34 cellular contexts compared by ENCODE assay signal in the genomic region with DNA sequence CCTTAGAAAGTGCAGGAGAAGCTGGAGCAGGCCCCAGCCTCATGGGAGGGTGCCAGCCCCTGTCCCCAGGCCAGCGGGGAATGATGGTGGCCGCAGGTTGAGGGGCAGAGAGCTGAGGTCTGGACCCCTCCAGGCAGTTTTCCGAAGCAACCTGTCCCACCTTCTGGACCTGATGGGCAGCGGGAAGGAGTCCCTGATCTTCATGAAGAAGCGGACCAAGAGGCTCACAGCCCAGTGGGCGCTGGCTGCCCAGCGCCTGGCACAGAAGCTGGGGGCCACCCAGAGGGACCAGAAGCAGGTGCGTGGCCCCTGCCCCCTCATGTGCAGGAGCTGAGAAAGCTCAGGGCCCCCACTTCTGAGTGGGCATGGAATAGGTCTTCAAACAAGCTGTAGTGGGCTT.
"Had no signal": no experiment of that assay in that cellular context is flagged by ENCODE, and none has a peak within 500 bp of the region (broad histone marks: within the 10 kb centered on the region; RNA-seq: fewer than 3 reads in every experiment).

No MANE protein-coding gene starts in this region.

- DNase-seq: Karpas-422, Kasumi-1, MG63, MM.1S, MV-4-11, NCI-H1048, NCI-H1092, NCI-H1092 treated with DMSO at 0.1 percent for 48 hours, NCI-H1105, NCI-H1105 treated with DMSO at 0.1 percent for 48 hours, NCI-H1417, NCI-H1417 treated with DMSO at 0.1 percent for 48 hours, NCI-H1436, NCI-H1436 treated with DMSO at 0.1 percent for 48 hours, NCI-H146, NCI-H1694, NCI-H1694 treated with DMSO at 0.1 percent for 48 hours, NCI-H187, NCI-H187 treated with DMSO at 0.1 percent for 48 hours, NCI-H1930, NCI-H2029, NCI-H2029 treated with DMSO at 0.1 percent for 48 hours, NCI-H2081, NCI-H2081 treated with DMSO at 0.1 percent for 48 hours, NCI-H2107, NCI-H2171, NCI-H2171 treated with DMSO at 0.1 percent for 48 hours, NCI-H2227 treated with DMSO at 0.1 percent for 48 hours, NCI-H226, NCI-H345, NCI-H446, NCI-H446 treated with DMSO at 0.1 percent for 48 hours, NCI-H510A had no signal

- H3K36me3 ChIP-seq: MG63 had no signal

- H3K27ac ChIP-seq: KMS-11 had no signal

- H3K9ac ChIP-seq: KMS-11 had no signal

- H3K4me3 ChIP-seq: MG63 had no signal

- H3K9me3 ChIP-seq: MG63 had no signal
